8 cellular contexts compared by ENCODE assay signal in genomic region chr9:27460225-27461023, GRCh38.
DNase-seq lines count a peak whose midpoint lies in the region; ATAC-seq and TF ChIP-seq lines count a peak whose summit lies in the region.

No MANE protein-coding gene starts in this region.

- H3K9me3 ChIP-seq in spleen, result no peaks in the 10 kb centered on the region

- peak; percentile 90 for DNase-seq in CD1c-positive myeloid dendritic cell (ENCODE audit: extremely low spot score)
- DNase-seq in brain microvascular endothelial cell, result peak; percentile 56
- DNase-seq in spleen, result no peak
- DNase-seq in cortex of kidney (lab: John Stamatoyannopoulos, UW), result no peak
- DNase-seq in amygdala (lab: John Stamatoyannopoulos, UW), result no peak
- no peak for DNase-seq in NOMO-1 (lab: John Stamatoyannopoulos, UW; ENCODE audit: unreplicated experiment in 2 of 2)

- in situ Hi-C loops in brain microvascular endothelial cell (cut with HindIII; ENCODE audit: low pct_ligation_motif_present, low sequenced_read_pairs), result no loop called here

- intact Hi-C loops in spleen (cut with DNase I; ENCODE audit: low total_unique reads), result no loop called here

- H3K27ac ChIP-seq in brain microvascular endothelial cell (no peak overlapping the region), spleen (peak overlapping the region; percentile 27 to 79 (median 67))

- no peaks in the 10 kb centered on the region for H3K27me3 ChIP-seq in brain microvascular endothelial cell (replicated peaks)
- no peaks in the 10 kb centered on the region for H3K27me3 ChIP-seq in spleen (replicated peaks in 1 of 7)

- H3K4me3 ChIP-seq in brain microvascular endothelial cell (ENCODE audit: low read depth, low read length) (no peak overlapping the region), spleen (no peak overlapping the region)

- TF ChIP-seq CTCF in brain microvascular endothelial cell (IDR thresholded peaks at IDR 0.05; ENCODE audit: low read depth, low read length, missing control alignments), result no peak
- no peak for TF ChIP-seq CTCF in spleen (IDR thresholded peaks at IDR 0.05 in 8 of 11, conservative IDR thresholded peaks at IDR 0.05 in 3 of 11)

- H3K36me3 ChIP-seq in brain microvascular endothelial cell (replicated peaks), result no peaks in the 10 kb centered on the region
- H3K36me3 ChIP-seq in spleen, result peaks cover 0 to 8% (median 1%) of the 10 kb centered on the region in 6 donors

- ATAC-seq in GM21360 (IDR thresholded peaks at IDR 0.05; ENCODE audit: unreplicated experiment), result peak; percentile 92
- ATAC-seq in HG03520 (IDR thresholded peaks at IDR 0.05; ENCODE audit: unreplicated experiment), result peak; percentile 85

- 37 to 45% (median 38%) methylated on average over 5 of the region's 5 CpGs for WGBS in spleen, 5 donors

- TF ChIP-seq POLR2A in spleen (IDR thresholded peaks at IDR 0.05), result no peak

- peaks cover 17 to 61% (median 40%) of the 10 kb centered on the region in 6 donors for H3K4me1 ChIP-seq in spleen

Comparison
In these comparisons a context has a peak if more than half of its experiments do, and no peak if none do; other contexts are left out.
1. DNase-seq: peak in CD1c-positive myeloid dendritic cell (single experiment) and brain microvascular endothelial cell (single experiment); none in spleen (single experiment), cortex of kidney (single experiment), amygdala (0 of 56) and NOMO-1 (0 of 2).